ENCODE assay signal across 1 cellular context in genomic region chr5:89417990-89418820, GRCh38.
TF ChIP-seq lines count a peak whose summit lies in the region.

No MANE protein-coding gene starts in this region.

TF ChIP-seq in K562, 482 proteins besides CTCF, POLR2A, EP300 and RAD21 (continued from another document and continues in another):
- TF ChIP-seq ZNF395 (CRISPR knock-in tag; IDR thresholded peaks at IDR 0.05) (0 out of 2 replicates have a peak, but pooled peaks have one; percentile 58), PHF20 (IDR thresholded peaks at IDR 0.05; ENCODE audit: partially characterized antibody) (no peak), HBP1 (CRISPR knock-in tag; IDR thresholded peaks at IDR 0.05) (no peak), TCF3 (CRISPR knock-in tag; IDR thresholded peaks at IDR 0.05) (peak; percentile 95), SFPQ (IDR thresholded peaks at IDR 0.05; ENCODE audit: low read depth, low read length) (no peak), SIN3B (IDR thresholded peaks at IDR 0.05; ENCODE audit: low read depth) (no peak), HMG20A (CRISPR knock-in tag; conservative IDR thresholded peaks at IDR 0.05) (no peak), HDGF (IDR thresholded peaks at IDR 0.05) (no peak), ZBTB5 (IDR thresholded peaks at IDR 0.05) (no peak), THRA (IDR thresholded peaks at IDR 0.05) (no peak), SIX5 (IDR thresholded peaks at IDR 0.05; ENCODE audit: borderline replicate concordance in 1 of 2, insufficient read depth in 1 of 2, low read depth in 1 of 2, low read length in 2 of 2) (no peak), BCOR (IDR thresholded peaks at IDR 0.05) (no peak), SMAD2 (IDR thresholded peaks at IDR 0.05; ENCODE audit: low read depth, low read length) (no peak), THRAP3 (IDR thresholded peaks at IDR 0.05; ENCODE audit: borderline replicate concordance) (no peak), RBM25 (IDR thresholded peaks at IDR 0.05; ENCODE audit: low read depth, low read length, severe bottlenecking) (no peak), ZNF143 (CRISPR knock-in tag; IDR thresholded peaks at IDR 0.05) (no peak), CC2D1A (IDR thresholded peaks at IDR 0.05) (peak; percentile 90; the same call in 1 of the 2 replicates), NCOA6 (IDR thresholded peaks at IDR 0.05) (no peak), ZNF449 (CRISPR knock-in tag; IDR thresholded peaks at IDR 0.05) (no peak), ZNF584 (CRISPR knock-in tag; IDR thresholded peaks at IDR 0.05; ENCODE audit: low read depth) (no peak), ZNF407 (IDR thresholded peaks at IDR 0.05; ENCODE audit: low read depth) (no peak), BCLAF1 (IDR thresholded peaks at IDR 0.05; ENCODE audit: borderline replicate concordance in 1 of 2, control insufficient read depth in 1 of 2, low read depth in 2 of 2, low read length in 1 of 2) (no peak), FOXM1 (IDR thresholded peaks at IDR 0.05; ENCODE audit: low read depth) (peak; percentile 88), FOXM1 (CRISPR knock-in tag; IDR thresholded peaks at IDR 0.05; ENCODE audit: low read depth) (0 out of 2 replicates have a peak, but pooled peaks have one; percentile 28), ARID1B (IDR thresholded peaks at IDR 0.05) (peak; percentile 95), ZNF785 (CRISPR knock-in tag; IDR thresholded peaks at IDR 0.05) (no peak), CBFA2T3 (IDR thresholded peaks at IDR 0.05) (peak; percentile 95), ZNF778 (CRISPR knock-in tag; IDR thresholded peaks at IDR 0.05) (no peak), ZNF639 (CRISPR knock-in tag; conservative IDR thresholded peaks at IDR 0.05 in 1 of 2, IDR thresholded peaks at IDR 0.05 in 1 of 2) (no peak), ZBTB34 (CRISPR knock-in tag; IDR thresholded peaks at IDR 0.05) (no peak), TAF15 (IDR thresholded peaks at IDR 0.05; ENCODE audit: low read depth, low read length) (no peak)
